22 cellular contexts compared by ENCODE assay signal in genomic region chr2:152518016-152518415, GRCh38.
DNase-seq lines count a peak whose midpoint lies in the region; ATAC-seq, FAIRE-seq and TF ChIP-seq lines count a peak whose summit lies in the region.
"Had no signal": no experiment of that assay in that cellular context is flagged by ENCODE, and none has a peak within 500 bp of the region (broad histone marks: within the 10 kb centered on the region; RNA-seq: fewer than 3 reads in every experiment).

No MANE protein-coding gene starts in this region.

- no peak overlapping the region for H2AFZ ChIP-seq in keratinocyte (ENCODE audit: control insufficient read depth, low read length)
- H2AFZ ChIP-seq: GM23248 had no signal

- CTCF ChIA-PET in A549 (lab: Yijun Ruan, JAX): interaction anchor here (0.6 kb wide), 1 partner anchor 43 kb away, joined by 3 read pairs; no protein-coding TSS in a partner anchor

- ATAC-seq in A549 (no peak), pancreas (peak in 3 of 4 donors; percentile 15 to 45 (median 20))

- H3K27ac ChIP-seq in A549 (0 out of 6 replicates have a peak overlapping the region, but pooled peaks of 1 of the 2 experiments have one; percentile 0), WERI-Rb-1 (peak overlapping the region; percentile 4; the same call in 1 of the 2 replicates), keratinocyte (ENCODE audit: control insufficient read depth, insufficient read depth, low read length) (no peak overlapping the region), pancreas (no peak overlapping the region)
- H3K27ac ChIP-seq: GM23248, HL-60, KMS-11, Peyer's patch had no signal

- dilution Hi-C loops in keratinocyte (cut with MboI; ENCODE audit: extremely low pct_ligation_motif_present, low sequenced_read_pairs): no loop called here

- intact Hi-C loops in pancreas (cut with DNase I): no loop called here

- H3K9ac ChIP-seq in keratinocyte (ENCODE audit: control insufficient read depth, extremely low read depth, insufficient read depth, low read length): no peak overlapping the region
- H3K9ac ChIP-seq: GM23248, KMS-11 had no signal

- DNase-seq in A549 (ENCODE audit: low read depth in 1 of 2, low spot score in 1 of 2) (no peak), WERI-Rb-1 (no peak), keratinocyte (ENCODE audit: low read depth, low spot score) (no peak), pancreas (no peak), urothelium cell line (ENCODE audit: low spot score) (no peak), SK-N-DZ (ENCODE audit: low spot score) (no peak), NCI-H748 (lab: John Stamatoyannopoulos, UW; ENCODE audit: unreplicated experiment) (no peak)
- DNase-seq in stimulated activated naive CD4-positive, alpha-beta T cell treated with Interleukin-2 at 50 U/mL for 16 hours (lab: John Stamatoyannopoulos, UW): no peak
- DNase-seq: GM23248, H9, HFFc6, NCI-H146, NCI-H2029, NCI-H226, NCI-H510A treated with DMSO at 0.1 percent for 48 hours, NCI-H774, Peyer's patch had no signal

- no peak for TF ChIP-seq POLR2A in A549 (IDR thresholded peaks at IDR 0.05; ENCODE audit: low read length)

- H3K9me1 ChIP-seq in keratinocyte (ENCODE audit: control insufficient read depth, extremely low read depth, insufficient read depth, low read length): no peaks in the 10 kb centered on the region

- TF ChIP-seq EP300 in A549 (IDR thresholded peaks at IDR 0.05): no peak

- TF ChIP-seq RAD21 in A549 (conservative IDR thresholded peaks at IDR 0.05 in 1 of 2, IDR thresholded peaks at IDR 0.05 in 1 of 2): no peak

- H3K4me3 ChIP-seq in A549 (no peak overlapping the region), WERI-Rb-1 (ENCODE audit: low read depth, low read length) (no peak overlapping the region), keratinocyte (ENCODE audit: control insufficient read depth in 2 of 3, extremely low read depth in 1 of 3, insufficient read depth in 2 of 3, low read depth in 1 of 3, low read length in 3 of 3) (peak overlapping the region in 1 of 3 experiments; percentile 24), pancreas (no peak overlapping the region)
- H3K4me3 ChIP-seq: GM23248, Peyer's patch had no signal

- no peak for FAIRE-seq in A549 (lab: Jason Lieb, UNC)
- FAIRE-seq in keratinocyte (lab: Jason Lieb, UNC): peak; percentile 49
- FAIRE-seq in pancreas (lab: Jason Lieb, UNC): no peak
- no peak for FAIRE-seq in urothelium cell line (lab: Jason Lieb, UNC)
- FAIRE-seq: A204.1, G401.6, GM12892 had no signal

- H3K36me3 ChIP-seq in WERI-Rb-1 (no peaks in the 10 kb centered on the region), keratinocyte (ENCODE audit: control insufficient read depth in 2 of 2, extremely low read depth in 1 of 2, insufficient read depth in 2 of 2, low read length in 2 of 2) (no peaks in the 10 kb centered on the region), pancreas (no peaks in the 10 kb centered on the region)
- H3K36me3 ChIP-seq: Peyer's patch had no signal

- H3K4me1 ChIP-seq in A549: peaks cover 32% of the 10 kb centered on the region
- H3K4me1 ChIP-seq in keratinocyte (ENCODE audit: control insufficient read depth, extremely low read depth, insufficient read depth, low read length): peaks cover 28% of the 10 kb centered on the region
- peaks cover 0 to 20% (median 17%) of the 10 kb centered on the region in 3 donors for H3K4me1 ChIP-seq in pancreas

- POLR2A ChIA-PET in A549 (lab: Yijun Ruan, JAX): no interaction called here

- peaks cover 3% of the 10 kb centered on the region for H4K20me1 ChIP-seq in keratinocyte (ENCODE audit: control insufficient read depth, extremely low read depth, insufficient read depth, low read length)

- WGBS in A549 (ENCODE audit: missing lambda C conversion rate): 89% methylated on average over 1 of the region's 1 CpG
- 52 to 72% methylated on average over 1 of the region's 1 CpG for WGBS in pancreas, 2 donors

- H3K27me3 ChIP-seq in WERI-Rb-1 (ENCODE audit: insufficient read depth, low read depth, severe bottlenecking): no peaks in the 10 kb centered on the region
- no peaks in the 10 kb centered on the region for H3K27me3 ChIP-seq in keratinocyte (ENCODE audit: control insufficient read depth, extremely low read depth, insufficient read depth, low read length)
- H3K27me3 ChIP-seq in pancreas: no peaks in the 10 kb centered on the region
- H3K27me3 ChIP-seq: Peyer's patch had no signal

- TF ChIP-seq CTCF in A549 (IDR thresholded peaks at IDR 0.05) (no peak), WERI-Rb-1 (IDR thresholded peaks at IDR 0.05; ENCODE audit: low read depth, low read length) (no peak), keratinocyte (optimal IDR thresholded peaks at IDR 0.05 in 1 of 3, IDR thresholded peaks at IDR 0.05 in 1 of 3, conservative IDR thresholded peaks at IDR 0.05 in 1 of 3; ENCODE audit: extremely low read depth in 1 of 3, insufficient read depth in 2 of 3, low read length in 3 of 3) (no peak), pancreas (IDR thresholded peaks at IDR 0.05) (no peak)

- peaks cover 70% of the 10 kb centered on the region for H3K79me2 ChIP-seq in keratinocyte (ENCODE audit: control insufficient read depth, insufficient read depth, low read length)

- H3K9me3 ChIP-seq in A549 (no peaks in the 10 kb centered on the region), WERI-Rb-1 (ENCODE audit: severe bottlenecking) (no peaks in the 10 kb centered on the region), keratinocyte (ENCODE audit: control insufficient read depth, low read depth, low read length) (no peaks in the 10 kb centered on the region), pancreas (no peaks in the 10 kb centered on the region)
- H3K9me3 ChIP-seq: Peyer's patch had no signal

- H3K4me2 ChIP-seq in A549 (peak overlapping the region; percentile 7; the same call in 1 of the 3 replicates), keratinocyte (ENCODE audit: control insufficient read depth, extremely low read depth, insufficient read depth, low read depth, low read length) (peak overlapping the region; percentile 65)
- H3K4me2 ChIP-seq: KMS-11 had no signal

TF ChIP-seq in A549, 52 proteins besides CTCF, POLR2A, EP300 and RAD21:
- TF ChIP-seq HES2 (IDR thresholded peaks at IDR 0.05) (no peak), GATA3 (IDR thresholded peaks at IDR 0.05; ENCODE audit: borderline replicate concordance) (no peak), FOXS1 (CRISPR knock-in tag; IDR thresholded peaks at IDR 0.05) (no peak), RNF2 (IDR thresholded peaks at IDR 0.05; ENCODE audit: borderline replicate concordance, low read depth) (no peak), TFCP2L1 (CRISPR knock-in tag; IDR thresholded peaks at IDR 0.05) (no peak), USF2 (IDR thresholded peaks at IDR 0.05) (no peak), CBX2 (IDR thresholded peaks at IDR 0.05; ENCODE audit: borderline replicate concordance, low read depth) (no peak), E2F6 (IDR thresholded peaks at IDR 0.05; ENCODE audit: borderline replicate concordance, low read depth) (no peak), REST (IDR thresholded peaks at IDR 0.05) (no peak)
TF ChIP-seq in A549: peak in this region for 0.

Comparison
In these comparisons a context has a peak if more than half of its experiments do, and no peak if none do; other contexts are left out.
1. ATAC-seq: peak in pancreas (3 of 4); none in A549 (0 of 2).